In the genomic region with DNA sequence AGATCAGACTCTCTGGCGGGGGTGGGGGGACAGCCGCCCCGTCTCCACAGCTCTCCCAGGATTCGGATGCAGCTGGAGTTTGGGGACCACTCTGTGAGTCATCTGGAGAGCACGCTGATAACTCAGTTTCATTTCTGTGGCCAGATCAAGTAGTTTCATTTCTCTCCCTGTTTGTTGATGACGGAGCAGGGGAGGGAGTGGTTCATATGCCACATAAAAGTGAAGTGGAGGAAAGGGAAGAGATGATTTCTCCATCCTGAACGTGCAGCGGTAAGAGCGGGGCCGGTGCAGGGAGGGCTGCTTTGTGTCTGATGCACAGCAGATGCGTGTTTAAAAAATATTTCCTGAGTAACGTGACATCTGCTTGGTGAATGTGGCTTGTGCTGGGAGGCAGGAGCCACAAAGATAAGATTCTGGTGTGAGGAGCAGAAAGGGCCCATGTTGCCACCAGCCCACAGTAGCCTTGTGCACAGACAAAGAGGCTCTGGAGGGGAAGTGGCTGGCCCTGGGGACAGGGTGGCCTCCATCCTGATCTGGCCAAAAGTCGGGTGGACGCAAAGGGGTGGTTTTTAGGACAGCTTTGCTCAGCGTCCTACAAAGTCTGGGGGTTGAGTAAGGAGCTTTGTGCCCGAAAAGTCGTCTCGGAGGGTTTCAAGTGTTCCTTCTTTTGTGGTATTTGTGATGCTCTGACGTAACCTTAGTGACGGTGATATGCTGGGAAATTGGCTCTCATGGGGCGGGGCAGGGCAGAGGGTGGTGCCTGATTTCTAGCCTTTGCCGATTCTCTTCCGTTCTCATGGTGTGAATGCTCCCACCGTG, we compare ENCODE assay signal across 8 cellular contexts. TPM values are rescaled to one million over a fixed set of nuclear protein-coding genes. Genes with fewer than 3 reads are reported as not detected.
DNase-seq lines count a peak whose midpoint lies in the region; ATAC-seq and TF ChIP-seq lines count a peak whose summit lies in the region.

A gene with protein sequence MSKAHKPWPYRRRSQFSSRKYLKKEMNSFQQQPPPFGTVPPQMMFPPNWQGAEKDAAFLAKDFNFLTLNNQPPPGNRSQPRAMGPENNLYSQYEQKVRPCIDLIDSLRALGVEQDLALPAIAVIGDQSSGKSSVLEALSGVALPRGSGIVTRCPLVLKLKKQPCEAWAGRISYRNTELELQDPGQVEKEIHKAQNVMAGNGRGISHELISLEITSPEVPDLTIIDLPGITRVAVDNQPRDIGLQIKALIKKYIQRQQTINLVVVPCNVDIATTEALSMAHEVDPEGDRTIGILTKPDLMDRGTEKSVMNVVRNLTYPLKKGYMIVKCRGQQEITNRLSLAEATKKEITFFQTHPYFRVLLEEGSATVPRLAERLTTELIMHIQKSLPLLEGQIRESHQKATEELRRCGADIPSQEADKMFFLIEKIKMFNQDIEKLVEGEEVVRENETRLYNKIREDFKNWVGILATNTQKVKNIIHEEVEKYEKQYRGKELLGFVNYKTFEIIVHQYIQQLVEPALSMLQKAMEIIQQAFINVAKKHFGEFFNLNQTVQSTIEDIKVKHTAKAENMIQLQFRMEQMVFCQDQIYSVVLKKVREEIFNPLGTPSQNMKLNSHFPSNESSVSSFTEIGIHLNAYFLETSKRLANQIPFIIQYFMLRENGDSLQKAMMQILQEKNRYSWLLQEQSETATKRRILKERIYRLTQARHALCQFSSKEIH (plus strand): TSS at position 242 of the 819 bp plus-strand sequence. CDS start 14,880 bp downstream, outside the sequence.

- H3K4me1 Mint-ChIP-seq in CD14-positive monocyte (peaks cover 60% of the 10 kb centered on the region), naive B cell (peaks cover 44 to 59% (median 52%) of the 10 kb centered on the region in 3 donors)
- H3K4me1 Mint-ChIP-seq in activated CD4-positive, alpha-beta T cell treated with anti-CD3 and anti-CD28 coated beads for 36 hours: peaks cover 56% of the 10 kb centered on the region
- H3K4me1 Mint-ChIP-seq in stimulated activated naive CD8-positive, alpha-beta T cell treated with anti-CD3 and anti-CD28 coated beads, Interleukin-15, amount 100 ng/mL, for 72 hours: peaks cover 53% of the 10 kb centered on the region

- H3K36me3 Mint-ChIP-seq in CD14-positive monocyte: peaks cover 25 to 31% of the 10 kb centered on the region in 2 donors
- H3K36me3 Mint-ChIP-seq in activated CD4-positive, alpha-beta T cell treated with anti-CD3 and anti-CD28 coated beads for 36 hours (ENCODE audit: low read depth): peaks cover 13% of the 10 kb centered on the region
- H3K36me3 Mint-ChIP-seq in naive B cell: no peaks in the 10 kb centered on the region

- intact Hi-C loops in CD14-positive monocyte (cut with micrococcal nuclease): loop anchor here (2.0 to 5.0 kb wide), 3 partner anchors 35 to 65 kb away; a partner anchor contains a TSS
- intact Hi-C loops in activated CD4-positive, alpha-beta T cell treated with anti-CD3 and anti-CD28 coated beads for 36 hours (cut with DNase I, micrococcal nuclease): loop anchor here in 1 of 2 experiments (1.0 to 10.0 kb wide), 7 partner anchors 64 to 1610 kb away; a partner anchor contains a TSS

- DNase-seq in CD14-positive monocyte (ENCODE audit: low spot score) (peak; percentile 89), HT1080 (ENCODE audit: low read depth) (peak; percentile 66), dermis blood vessel endothelial cell (peak; percentile 28), naive B cell (peak; percentile 75), NCI-H1694 (lab: John Stamatoyannopoulos, UW) (no peak)
- DNase-seq in activated CD4-positive, alpha-beta T cell treated with anti-CD3 and anti-CD28 coated beads for 36 hours: peak; percentile 87
- peak; percentile 63 to 78 for DNase-seq in stimulated activated naive CD8-positive, alpha-beta T cell treated with anti-CD3 and anti-CD28 coated beads, Interleukin-15, amount 100 ng/mL, for 72 hours

- H3K27ac Mint-ChIP-seq in CD14-positive monocyte: peak within 1 kb of the TSS; percentile 100
- peak within 1 kb of the TSS; percentile 97 for H3K27ac Mint-ChIP-seq in activated CD4-positive, alpha-beta T cell treated with anti-CD3 and anti-CD28 coated beads for 36 hours
- peak within 1 kb of the TSS; percentile 96 to 100 (median 98) for H3K27ac Mint-ChIP-seq in naive B cell
- H3K27ac Mint-ChIP-seq in stimulated activated naive CD8-positive, alpha-beta T cell treated with anti-CD3 and anti-CD28 coated beads, Interleukin-15, amount 100 ng/mL, for 72 hours: peak within 1 kb of the TSS; percentile 92 to 94

- POLR2A ChIA-PET in activated CD4-positive, alpha-beta T cell treated with anti-CD3 and anti-CD28 coated beads for 36 hours (lab: Charles Lee): interaction anchor here (1.1 to 2.3 kb wide), 2 partner anchors 9 to 64 kb away, joined by 3 to 8 read pairs; a partner anchor contains a TSS

- H3K4me3 Mint-ChIP-seq in CD14-positive monocyte: peak within 1 kb of the TSS; percentile 97 to 100
- peak within 1 kb of the TSS; percentile 77 for H3K4me3 Mint-ChIP-seq in activated CD4-positive, alpha-beta T cell treated with anti-CD3 and anti-CD28 coated beads for 36 hours
- peak within 1 kb of the TSS; percentile 92 to 99 (median 95) for H3K4me3 Mint-ChIP-seq in naive B cell
- H3K4me3 Mint-ChIP-seq in stimulated activated naive CD8-positive, alpha-beta T cell treated with anti-CD3 and anti-CD28 coated beads, Interleukin-15, amount 100 ng/mL, for 72 hours: peak within 1 kb of the TSS; percentile 87 to 96

- TF ChIP-seq CTCF in CD14-positive monocyte (IDR thresholded peaks at IDR 0.05): no peak

- ATAC-seq in GM19395 (IDR thresholded peaks at IDR 0.05; ENCODE audit: unreplicated experiment) (peak; percentile 81), naive B cell (ENCODE audit: low read depth in 2 of 2) (peak; percentile 86 to 87)
- peak; percentile 79 for ATAC-seq in activated CD4-positive, alpha-beta T cell treated with anti-CD3 and anti-CD28 coated beads for 36 hours
- peak; percentile 88 for ATAC-seq in stimulated activated naive CD8-positive, alpha-beta T cell treated with anti-CD3 and anti-CD28 coated beads, Interleukin-15, amount 100 ng/mL, for 72 hours

- CTCF ChIA-PET in activated CD4-positive, alpha-beta T cell treated with anti-CD3 and anti-CD28 coated beads for 36 hours (lab: Charles Lee): interaction anchor here (0.8 to 1.6 kb wide), 3 partner anchors 10 to 80 kb away, joined by 3 to 7 read pairs (median 4); no protein-coding TSS in a partner anchor

- H3K27me3 Mint-ChIP-seq in CD14-positive monocyte (ENCODE audit: low read depth in 3 of 3): peaks cover 0 to 2% (median 1%) of the 10 kb centered on the region in 3 donors
- H3K27me3 Mint-ChIP-seq in activated CD4-positive, alpha-beta T cell treated with anti-CD3 and anti-CD28 coated beads for 36 hours: no peaks in the 10 kb centered on the region
- H3K27me3 Mint-ChIP-seq in naive B cell: no peaks in the 10 kb centered on the region
- no peaks in the 10 kb centered on the region for H3K27me3 Mint-ChIP-seq in stimulated activated naive CD8-positive, alpha-beta T cell treated with anti-CD3 and anti-CD28 coated beads, Interleukin-15, amount 100 ng/mL, for 72 hours

- H3K9me3 Mint-ChIP-seq in CD14-positive monocyte (peaks cover 0 to 1% (median 0%) of the 10 kb centered on the region in 7 donors), naive B cell (peaks cover 0 to 2% (median 0%) of the 10 kb centered on the region in 7 donors)
- H3K9me3 Mint-ChIP-seq in activated CD4-positive, alpha-beta T cell treated with anti-CD3 and anti-CD28 coated beads for 36 hours (ENCODE audit: low read depth): peaks cover 2% of the 10 kb centered on the region
- H3K9me3 Mint-ChIP-seq in stimulated activated naive CD8-positive, alpha-beta T cell treated with anti-CD3 and anti-CD28 coated beads, Interleukin-15, amount 100 ng/mL, for 72 hours: no peaks in the 10 kb centered on the region

RNA-seq across cellular contexts. Expression of the gene that starts here (rescaled TPM):
- polyA plus RNA-seq in CD14-positive monocyte: 10 to 100 TPM; 43.1 to 50.3 TPM
- total RNA-seq in HT1080 (2014; rRNA removed; shearing (Covaris generic)): 0.08 and 0.17 TPM in 2 replicates
- 0.43 and 0.44 TPM in 2 replicates for polyA plus RNA-seq in HT1080 (2015; cell fraction: cytosol; rRNA removed)
- 0.91 and 1.5 TPM in 2 replicates for polyA plus RNA-seq in HT1080 (2015; cell fraction: nucleus; rRNA removed)
- total RNA-seq in activated CD4-positive, alpha-beta T cell treated with anti-CD3 and anti-CD28 coated beads for 36 hours: 10 to 100 TPM; 30.7 to 40.4 TPM
- total RNA-seq in dermis blood vessel endothelial cell: 0.19 and 0.85 TPM in 2 replicates
- 10 to 100 TPM; 18.4 to 48.2 (median 40.3) TPM for polyA plus RNA-seq in naive B cell (ENCODE audit: low read depth in 6 of 6)

Comparison
In these comparisons a context has a peak if more than half of its experiments do, and no peak if none do; other contexts are left out.
1. RNA of the gene that starts here (total RNA-seq): 30.7 to 40.4 TPM in activated CD4-positive, alpha-beta T cell treated with anti-CD3 and anti-CD28 coated beads for 36 hours; 0.19 to 0.85 TPM in dermis blood vessel endothelial cell and 0.08 to 0.17 TPM in HT1080; every median in the first group is over 10 times any median in the second.
2. Peak in DNase-seq in dermis blood vessel endothelial cell; RNA of the gene not detected or under 1 TPM.
3. Peak in every context shown above with its lines, with median percentiles within 50 percentile points of each other: H3K27ac Mint-ChIP-seq, H3K4me3 Mint-ChIP-seq and ATAC-seq.